In the genomic region with DNA sequence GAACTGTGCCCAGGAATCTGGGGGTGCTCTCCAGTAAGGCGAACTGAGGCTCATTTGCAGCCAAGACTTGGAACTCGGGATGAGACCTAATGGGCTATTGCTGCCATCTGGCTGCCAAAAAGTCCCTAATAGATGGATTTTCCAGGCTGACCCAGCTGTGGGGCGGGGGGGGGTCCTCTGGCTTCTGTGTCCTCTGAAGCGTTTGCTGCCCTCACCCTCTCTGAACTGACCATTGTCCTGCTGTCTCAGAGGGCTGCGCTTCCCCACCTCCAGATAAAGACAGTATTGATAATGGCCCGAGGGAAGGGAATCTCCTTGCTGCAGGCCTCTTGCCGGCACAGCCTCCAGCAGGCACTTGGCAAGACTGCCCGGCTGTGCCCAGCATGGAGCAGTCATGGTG, we compare ENCODE assay signal across 1 cellular context.
TF ChIP-seq lines count a peak whose summit lies in the region.

No MANE protein-coding gene starts in this region.

TF ChIP-seq in H1, 55 proteins besides CTCF, POLR2A, EP300 and RAD21:
- TF ChIP-seq TBP (IDR thresholded peaks at IDR 0.05; ENCODE audit: low read depth, low read length) (no peak), PHF8 (conservative IDR thresholded peaks at IDR 0.05; ENCODE audit: low read depth, low read length) (no peak), SUZ12 (IDR thresholded peaks at IDR 0.05; ENCODE audit: low read length) (no peak)
TF ChIP-seq in H1: peak in this region for 0.
